Comparison of ENCODE assay signal across 1 cellular context in genomic region chr14:103100281-103101121, GRCh38.
TF ChIP-seq lines count a peak whose summit lies in the region.

No MANE protein-coding gene starts in this region.

TF ChIP-seq in GM12891, 5 proteins besides CTCF, POLR2A, EP300 and RAD21 (continued from another document):
- TF ChIP-seq TAF1 (IDR thresholded peaks at IDR 0.05; ENCODE audit: low read depth, low read length) = no peak
